12 cellular contexts compared by ENCODE assay signal in genomic region chr15:73320619-73321180, GRCh38. TPM values are rescaled to one million over a fixed set of nuclear protein-coding genes. Genes with fewer than 3 reads are reported as not detected.
DNase-seq lines count a peak whose midpoint lies in the region; ATAC-seq, FAIRE-seq and TF ChIP-seq lines count a peak whose summit lies in the region.
"Had no signal": no experiment of that assay in that cellular context is flagged by ENCODE, and none has a peak within 500 bp of the region (broad histone marks: within the 10 kb centered on the region; RNA-seq: fewer than 3 reads in every experiment).

No MANE protein-coding gene starts in this region.

- no peaks in the 10 kb centered on the region for H4K20me1 ChIP-seq in neural cell (ENCODE audit: insufficient read depth)

- no peak for TF ChIP-seq RAD21 in neural cell (conservative IDR thresholded peaks at IDR 0.05)

- H3K27me3 Mint-ChIP-seq in activated B cell treated with CpG ODN at 0.5 μM for 24 hours: no peaks in the 10 kb centered on the region

- intact Hi-C loops in left ventricle myocardium superior (cut with micrococcal nuclease): no loop called here
- intact Hi-C loops in Right ventricle myocardium superior (cut with DNase I): no loop called here
- intact Hi-C loops in activated B cell treated with CpG ODN at 0.5 μM for 24 hours (cut with micrococcal nuclease): no loop called here
- intact Hi-C loops in kidney (cut with DNase I): no loop called here

- no peak overlapping the region for H3K4me3 Mint-ChIP-seq in activated B cell treated with CpG ODN at 0.5 μM for 24 hours
- H3K4me3 Mint-ChIP-seq: CD4-positive, CD25-positive, alpha-beta regulatory T cell had no signal

- H3K27ac Mint-ChIP-seq in activated B cell treated with CpG ODN at 0.5 μM for 24 hours: peak overlapping the region; percentile 12
- H3K27ac Mint-ChIP-seq: CD4-positive, CD25-positive, alpha-beta regulatory T cell had no signal

- no peak overlapping the region for H2AFZ ChIP-seq in neural cell (ENCODE audit: low read depth, low read length)

- no peaks in the 10 kb centered on the region for H3K36me3 Mint-ChIP-seq in activated B cell treated with CpG ODN at 0.5 μM for 24 hours (ENCODE audit: low read depth)
- H3K36me3 Mint-ChIP-seq: CD4-positive, CD25-positive, alpha-beta regulatory T cell had no signal

- TF ChIP-seq CTCF in activated B cell treated with CpG ODN at 0.5 μM for 24 hours (IDR thresholded peaks at IDR 0.05): no peak
- TF ChIP-seq CTCF in neural cell (IDR thresholded peaks at IDR 0.05; ENCODE audit: poor library complexity, severe bottlenecking): no peak
- no peak for TF ChIP-seq CTCF in kidney (IDR thresholded peaks at IDR 0.05; ENCODE audit: borderline replicate concordance, extremely low read depth, insufficient read depth)

- H3K4me1 Mint-ChIP-seq in activated B cell treated with CpG ODN at 0.5 μM for 24 hours: peaks cover 21% of the 10 kb centered on the region

- DNase-seq in left ventricle myocardium superior (peak; percentile 3), Right ventricle myocardium superior (no peak), activated B cell treated with CpG ODN at 0.5 μM for 24 hours (no peak), kidney (no peak), germinal center (ENCODE audit: low spot score) (no peak)
- DNase-seq: CD4-positive, CD25-positive, alpha-beta regulatory T cell; DMS53 had no signal

- H3K79me2 ChIP-seq in neural cell (replicated peaks; ENCODE audit: insufficient read depth, low read length): no peaks in the 10 kb centered on the region

- H3K9me3 ChIP-seq in neural cell (ENCODE audit: low read length): no peaks in the 10 kb centered on the region
- H3K9me3 ChIP-seq in kidney (ENCODE audit: control insufficient read depth in 1 of 2, low read length in 2 of 2): no peaks in the 10 kb centered on the region
- H3K9me3 ChIP-seq: A549 had no signal

- H3K27ac ChIP-seq in neural cell (ENCODE audit: low read length) (peak overlapping the region; percentile 98), kidney (ENCODE audit: low read depth in 2 of 2, low read length in 2 of 2) (no peak overlapping the region)
- H3K27ac ChIP-seq: A549 had no signal

- CTCF ChIA-PET in activated B cell treated with CpG ODN at 0.5 μM for 24 hours (lab: Charles Lee): no interaction called here

- no peaks in the 10 kb centered on the region for H3K9me3 Mint-ChIP-seq in activated B cell treated with CpG ODN at 0.5 μM for 24 hours
- H3K9me3 Mint-ChIP-seq: CD4-positive, CD25-positive, alpha-beta regulatory T cell had no signal

- peaks cover 5% of the 10 kb centered on the region for H3K36me3 ChIP-seq in neural cell (ENCODE audit: insufficient read depth, low read length)
- no peaks in the 10 kb centered on the region for H3K36me3 ChIP-seq in kidney (ENCODE audit: control insufficient read depth in 1 of 2, insufficient read depth in 2 of 2, low read length in 2 of 2)

- FAIRE-seq in kidney (lab: Jason Lieb, UNC): no peak
- FAIRE-seq: A549 had no signal

- H3K4me1 ChIP-seq in kidney (ENCODE audit: control insufficient read depth in 1 of 2, insufficient read depth in 1 of 2, low read depth in 1 of 2, low read length in 2 of 2): no peaks in the 10 kb centered on the region
- H3K4me1 ChIP-seq: A549 had no signal

- H3K9ac ChIP-seq in neural cell (ENCODE audit: low read length) (no peak overlapping the region), kidney (ENCODE audit: low read length in 2 of 2) (no peak overlapping the region)

- H3K9me2 ChIP-seq in neural cell (ENCODE audit: insufficient read depth, low read length): no peaks in the 10 kb centered on the region

- H3K4me3 ChIP-seq in neural cell (ENCODE audit: low read length) (no peak overlapping the region), kidney (ENCODE audit: low read length in 2 of 2) (no peak overlapping the region)
- H3K4me3 ChIP-seq: A549 had no signal

- ATAC-seq in left ventricle myocardium superior (no peak), Right ventricle myocardium superior (ENCODE audit: poor library complexity) (no peak), activated B cell treated with CpG ODN at 0.5 μM for 24 hours (ENCODE audit: low read depth) (no peak)
- ATAC-seq in activated CD4-positive, CD25-positive, alpha-beta regulatory T cell treated with anti-CD3 and anti-CD28 coated beads, Interleukin-2, amount 50 U/mL, for 24 hours: no peak
- ATAC-seq: A549, HCT116 had no signal

- POLR2A ChIA-PET in activated B cell treated with CpG ODN at 0.5 μM for 24 hours (lab: Charles Lee): no interaction called here

- no peak overlapping the region for H3K4me2 ChIP-seq in neural cell (ENCODE audit: low read length)
- H3K4me2 ChIP-seq: A549 had no signal

- H3K27me3 ChIP-seq in neural cell (ENCODE audit: insufficient read depth, low read depth, low read length): no peaks in the 10 kb centered on the region

- peaks cover 5% of the 10 kb centered on the region for H3F3A ChIP-seq in neural cell (ENCODE audit: insufficient read depth, low read length, poor library complexity, severe bottlenecking)

- TF ChIP-seq EP300 in neural cell (conservative IDR thresholded peaks at IDR 0.05; ENCODE audit: poor library complexity, severe bottlenecking): no peak

TF ChIP-seq in neural cell, 6 proteins besides CTCF, POLR2A, EP300 and RAD21:
- TF ChIP-seq MXI1 (conservative IDR thresholded peaks at IDR 0.05; ENCODE audit: poor library complexity, severe bottlenecking) (no peak), TAF1 (IDR thresholded peaks at IDR 0.05; ENCODE audit: low read depth) (no peak), EZH2 (IDR thresholded peaks at IDR 0.05; ENCODE audit: borderline replicate concordance, insufficient read depth, low read length, poor library complexity, severe bottlenecking) (no peak), SMC3 (conservative IDR thresholded peaks at IDR 0.05; ENCODE audit: poor library complexity) (no peak)
- TF ChIP-seq, protein P1, sequence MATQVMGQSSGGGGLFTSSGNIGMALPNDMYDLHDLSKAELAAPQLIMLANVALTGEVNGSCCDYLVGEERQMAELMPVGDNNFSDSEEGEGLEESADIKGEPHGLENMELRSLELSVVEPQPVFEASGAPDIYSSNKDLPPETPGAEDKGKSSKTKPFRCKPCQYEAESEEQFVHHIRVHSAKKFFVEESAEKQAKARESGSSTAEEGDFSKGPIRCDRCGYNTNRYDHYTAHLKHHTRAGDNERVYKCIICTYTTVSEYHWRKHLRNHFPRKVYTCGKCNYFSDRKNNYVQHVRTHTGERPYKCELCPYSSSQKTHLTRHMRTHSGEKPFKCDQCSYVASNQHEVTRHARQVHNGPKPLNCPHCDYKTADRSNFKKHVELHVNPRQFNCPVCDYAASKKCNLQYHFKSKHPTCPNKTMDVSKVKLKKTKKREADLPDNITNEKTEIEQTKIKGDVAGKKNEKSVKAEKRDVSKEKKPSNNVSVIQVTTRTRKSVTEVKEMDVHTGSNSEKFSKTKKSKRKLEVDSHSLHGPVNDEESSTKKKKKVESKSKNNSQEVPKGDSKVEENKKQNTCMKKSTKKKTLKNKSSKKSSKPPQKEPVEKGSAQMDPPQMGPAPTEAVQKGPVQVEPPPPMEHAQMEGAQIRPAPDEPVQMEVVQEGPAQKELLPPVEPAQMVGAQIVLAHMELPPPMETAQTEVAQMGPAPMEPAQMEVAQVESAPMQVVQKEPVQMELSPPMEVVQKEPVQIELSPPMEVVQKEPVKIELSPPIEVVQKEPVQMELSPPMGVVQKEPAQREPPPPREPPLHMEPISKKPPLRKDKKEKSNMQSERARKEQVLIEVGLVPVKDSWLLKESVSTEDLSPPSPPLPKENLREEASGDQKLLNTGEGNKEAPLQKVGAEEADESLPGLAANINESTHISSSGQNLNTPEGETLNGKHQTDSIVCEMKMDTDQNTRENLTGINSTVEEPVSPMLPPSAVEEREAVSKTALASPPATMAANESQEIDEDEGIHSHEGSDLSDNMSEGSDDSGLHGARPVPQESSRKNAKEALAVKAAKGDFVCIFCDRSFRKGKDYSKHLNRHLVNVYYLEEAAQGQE (IDR thresholded peaks at IDR 0.05; ENCODE audit: borderline replicate concordance): no peak

RNA-seq across cellular contexts. Expression of gene HCN4, which starts 48.1 kb away (rescaled TPM):
- total RNA-seq in left ventricle myocardium superior (21.1 TPM), Right ventricle myocardium superior (16.6 TPM), activated B cell treated with CpG ODN at 0.5 μM for 24 hours (not detected in 2 replicates), kidney (0.50 TPM)
- polyA plus RNA-seq in neural cell (4.0 and 4.5 TPM in 2 replicates), kidney (ENCODE audit: insufficient read depth, low read depth, low replicate concordance) (0.15 TPM)
- 16.2 and 17.8 TPM in 2 replicates for polyA minus RNA-seq in neural cell
- total RNA-seq: CD4-positive, CD25-positive, alpha-beta regulatory T cell had no signal
- polyA plus RNA-seq: BJ; CD4-positive, CD25-positive, alpha-beta regulatory T cell had no signal

Comparison
In these comparisons a context has a peak if more than half of its experiments do, and no peak if none do; other contexts are left out.
1. RNA of gene HCN4, which starts 48.1 kb away (total RNA-seq): 21.1 TPM in left ventricle myocardium superior (single experiment) and 16.6 TPM in Right ventricle myocardium superior (single experiment); 0.50 TPM in kidney (single experiment) and not detected in activated B cell treated with CpG ODN at 0.5 μM for 24 hours; every median in the first group is over 10 times any median in the second.